Comparison of ENCODE assay signal across 17 cellular contexts in genomic region chr16:69917311-69917710, GRCh38. TPM values are rescaled to one million over a fixed set of nuclear protein-coding genes. Genes with fewer than 3 reads are reported as not detected.
DNase-seq lines count a peak whose midpoint lies in the region; ATAC-seq and TF ChIP-seq lines count a peak whose summit lies in the region.
"Had no signal": no experiment of that assay in that cellular context is flagged by ENCODE, and none has a peak within 500 bp of the region (broad histone marks: within the 10 kb centered on the region; RNA-seq: fewer than 3 reads in every experiment).

No MANE protein-coding gene starts in this region.

- no peak overlapping the region for H3K9ac ChIP-seq in HUES6 (ENCODE audit: low read length)
- H3K9ac ChIP-seq: parathyroid adenoma had no signal

- H3K27ac ChIP-seq in HUES6 (ENCODE audit: low read depth, low read length) (peak overlapping the region; percentile 28; the same call in 1 of the 2 replicates), caudate nucleus (ENCODE audit: low read depth, low read length) (peak overlapping the region; percentile 67), testis (peak overlapping the region; percentile 51 to 74), prostate gland (no peak overlapping the region)
- H3K27ac ChIP-seq: parathyroid adenoma had no signal

- peaks cover 21% of the 10 kb centered on the region for H3K4me1 Mint-ChIP-seq in mesothelial cell of epicardium
- H3K4me1 Mint-ChIP-seq: stimulated activated naive CD8-positive, alpha-beta T cell treated with anti-CD3 and anti-CD28 coated beads, Interleukin-15, amount 100 ng/mL, for 72 hours had no signal

- H3K27me3 Mint-ChIP-seq in mesothelial cell of epicardium (ENCODE audit: low read depth), result no peaks in the 10 kb centered on the region
- H3K27me3 Mint-ChIP-seq: activated naive CD8-positive, alpha-beta T cell; stimulated activated naive CD8-positive, alpha-beta T cell treated with anti-CD3 and anti-CD28 coated beads, Interleukin-15, amount 100 ng/mL, for 72 hours had no signal

- H3K36me3 ChIP-seq in HUES6 (ENCODE audit: control insufficient read depth, insufficient read depth, low read length), result no peaks in the 10 kb centered on the region
- H3K36me3 ChIP-seq in testis (ENCODE audit: low read depth, missing control alignments), result no peaks in the 10 kb centered on the region
- no peaks in the 10 kb centered on the region for H3K36me3 ChIP-seq in prostate gland

- H3K27me3 ChIP-seq in HUES6 (ENCODE audit: control insufficient read depth, insufficient read depth, low read length) (no peaks in the 10 kb centered on the region), testis (no peaks in the 10 kb centered on the region), prostate gland (replicated peaks; ENCODE audit: insufficient read depth) (no peaks in the 10 kb centered on the region)

- H3K4me1 ChIP-seq in HUES6 (ENCODE audit: control insufficient read depth, insufficient read depth, low read length) (peaks cover 16% of the 10 kb centered on the region), testis (peaks cover 20% of the 10 kb centered on the region), prostate gland (replicated peaks) (no peaks in the 10 kb centered on the region)
- H3K4me1 ChIP-seq: parathyroid adenoma had no signal

- H3K27ac Mint-ChIP-seq in mesothelial cell of epicardium, result peak overlapping the region; percentile 94
- H3K27ac Mint-ChIP-seq: activated naive CD8-positive, alpha-beta T cell; stimulated activated naive CD8-positive, alpha-beta T cell treated with anti-CD3 and anti-CD28 coated beads, Interleukin-15, amount 100 ng/mL, for 72 hours had no signal

- ATAC-seq in GM21737 (IDR thresholded peaks at IDR 0.05; ENCODE audit: unreplicated experiment), result no peak
- ATAC-seq in HG02798 (IDR thresholded peaks at IDR 0.05; ENCODE audit: poor library complexity, unreplicated experiment), result no peak
- ATAC-seq: stimulated activated naive CD8-positive, alpha-beta T cell treated with anti-CD3 and anti-CD28 coated beads, Interleukin-15, amount 100 ng/mL, for 72 hours had no signal

- no peaks in the 10 kb centered on the region for H3K9me3 Mint-ChIP-seq in mesothelial cell of epicardium
- H3K9me3 Mint-ChIP-seq: stimulated activated naive CD8-positive, alpha-beta T cell treated with anti-CD3 and anti-CD28 coated beads, Interleukin-15, amount 100 ng/mL, for 72 hours had no signal

- DNase-seq in caudate nucleus (lab: John Stamatoyannopoulos, UW), result peak in 1 of 61 donors; percentile 39
- no peak for DNase-seq in mesothelial cell of epicardium (ENCODE audit: low spot score in 2 of 2, unreplicated experiment in 2 of 2)
- DNase-seq in testis, result no peak
- DNase-seq in prostate gland (ENCODE audit: low spot score), result no peak
- DNase-seq in activated CD4-positive, CD25-positive, alpha-beta regulatory T cell treated with anti-CD3 and anti-CD28 coated beads, Interleukin-2, amount 50 U/mL, for 72 hours, result no peak
- DNase-seq: glutamatergic neuron; NCI-H1092 treated with DMSO at 0.1 percent for 48 hours; RPMI8226; stimulated activated CD4-positive, alpha-beta T cell treated with anti-CD3 and anti-CD28 coated beads, Interleukin-4, amount 100 ng/mL, for 24 hours; stimulated activated naive CD8-positive, alpha-beta T cell treated with anti-CD3 and anti-CD28 coated beads, Interleukin-15, amount 100 ng/mL, for 72 hours had no signal

- WGBS in testis, 2 donors, result 40 to 67% methylated on average over 1 of the region's 1 CpG
- WGBS in prostate gland, result 58% methylated on average over 1 of the region's 1 CpG

- TF ChIP-seq CTCF in mesothelial cell of epicardium (IDR thresholded peaks at IDR 0.05; ENCODE audit: unreplicated experiment), result no peak
- no peak for TF ChIP-seq CTCF in testis (IDR thresholded peaks at IDR 0.05)
- TF ChIP-seq CTCF in prostate gland (IDR thresholded peaks at IDR 0.05), result no peak

- TF ChIP-seq POLR2A in testis (IDR thresholded peaks at IDR 0.05) (no peak), prostate gland (IDR thresholded peaks at IDR 0.05) (no peak)

- peak overlapping the region; percentile 11; the same call in 1 of the 2 replicates for H3K4me3 ChIP-seq in HUES6 (ENCODE audit: low read depth, low read length)
- no peak overlapping the region for H3K4me3 ChIP-seq in testis
- no peak overlapping the region for H3K4me3 ChIP-seq in prostate gland

- peaks cover 2% of the 10 kb centered on the region for H3K36me3 Mint-ChIP-seq in mesothelial cell of epicardium
- H3K36me3 Mint-ChIP-seq: activated naive CD8-positive, alpha-beta T cell had no signal

- intact Hi-C loops in testis (cut with DNase I; ENCODE audit: low total_unique reads), result loop anchor here (10.0 kb wide), 1 partner anchor 53 kb away; no protein-coding TSS in a partner anchor
- intact Hi-C loops in prostate gland (cut with DNase I), result no loop called here

- peak overlapping the region; percentile 44 for H3K4me3 Mint-ChIP-seq in mesothelial cell of epicardium
- H3K4me3 Mint-ChIP-seq: activated naive CD8-positive, alpha-beta T cell; stimulated activated naive CD8-positive, alpha-beta T cell treated with anti-CD3 and anti-CD28 coated beads, Interleukin-15, amount 100 ng/mL, for 72 hours had no signal

- no peaks in the 10 kb centered on the region for H3K9me3 ChIP-seq in HUES6 (ENCODE audit: control insufficient read depth, insufficient read depth, low read depth, low read length)
- no peaks in the 10 kb centered on the region for H3K9me3 ChIP-seq in testis
- H3K9me3 ChIP-seq in prostate gland, result no peaks in the 10 kb centered on the region

RNA-seq across cellular contexts. Expression of gene CLEC18A, which starts 33.8 kb away (rescaled TPM):
- 2.2 to 2.4 TPM (median 2.4 TPM) in 3 replicates for total RNA-seq in mesothelial cell of epicardium
- 10 to 100 TPM; 12.6 to 15.7 TPM for total RNA-seq in testis
- 10.0 TPM for polyA plus RNA-seq in testis (ENCODE audit: insufficient read depth, low read depth, low replicate concordance)
- 1 to 10 TPM; 1.5 to 8.0 TPM for total RNA-seq in prostate gland
- total RNA-seq: lung microvascular endothelial cell, NCI-H460 had no signal

Comparison
In these comparisons a context has a peak if more than half of its experiments do, and no peak if none do; other contexts are left out.
1. H3K27ac ChIP-seq: peak in HUES6 (single experiment), caudate nucleus (single experiment) and testis (2 of 2); none in prostate gland (0 of 2).